In the genomic region with DNA sequence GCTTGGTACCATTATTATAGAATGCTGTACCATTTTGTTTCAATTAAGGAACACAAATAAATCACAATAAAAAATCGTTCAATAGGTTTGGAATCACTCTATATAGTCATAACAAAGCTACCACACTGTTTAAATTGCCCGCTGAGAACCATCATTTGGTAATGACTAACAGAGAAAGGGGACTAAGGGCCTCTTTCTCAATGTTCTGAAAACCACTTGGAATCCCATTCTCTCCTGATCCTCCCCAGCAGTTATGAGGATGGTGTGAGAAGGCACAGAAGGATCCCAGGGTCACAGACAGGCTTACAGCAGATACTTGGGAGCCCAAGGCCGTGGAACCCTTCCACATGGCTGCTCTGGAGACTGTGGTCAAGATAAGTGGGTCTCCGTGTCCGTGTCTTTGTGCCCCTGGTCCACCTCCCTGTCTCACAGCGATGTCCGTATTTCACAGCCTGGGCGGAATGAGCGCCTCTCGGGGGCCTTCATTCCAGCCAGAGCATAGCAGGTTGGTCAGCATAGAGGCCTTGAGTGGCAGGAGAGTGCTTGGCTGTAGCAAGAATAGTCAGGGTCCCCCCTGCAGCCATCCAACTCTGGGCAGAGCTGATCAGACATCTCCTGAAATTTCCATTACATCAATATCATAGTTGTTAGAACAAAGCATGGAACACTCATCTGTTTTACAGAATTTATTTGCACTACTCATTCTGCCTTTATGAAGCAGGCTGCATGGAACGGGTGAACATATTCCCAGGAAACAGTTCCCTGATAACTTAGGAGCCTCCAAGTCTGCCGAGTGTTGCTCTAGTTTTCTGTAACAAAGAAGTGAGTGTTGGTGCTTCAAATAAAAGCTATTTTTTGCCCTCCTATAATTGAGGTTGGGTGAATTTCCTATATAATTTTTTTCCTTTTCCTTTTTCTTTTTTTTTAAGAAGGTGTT, we compare ENCODE assay signal across 1 cellular context.
TF ChIP-seq lines count a peak whose summit lies in the region.

No MANE protein-coding gene starts in this region.

TF ChIP-seq in IMR-90, 13 proteins besides CTCF, POLR2A, EP300 and RAD21:
- TF ChIP-seq RCOR1 (IDR thresholded peaks at IDR 0.05; ENCODE audit: insufficient replicate concordance, low read length) (no peak), RFX5 (IDR thresholded peaks at IDR 0.05; ENCODE audit: low read depth, low read length) (no peak), SMC3 (IDR thresholded peaks at IDR 0.05; ENCODE audit: low read depth, low read length) (no peak)
